Comparison of ENCODE assay signal across 18 cellular contexts in the genomic region with DNA sequence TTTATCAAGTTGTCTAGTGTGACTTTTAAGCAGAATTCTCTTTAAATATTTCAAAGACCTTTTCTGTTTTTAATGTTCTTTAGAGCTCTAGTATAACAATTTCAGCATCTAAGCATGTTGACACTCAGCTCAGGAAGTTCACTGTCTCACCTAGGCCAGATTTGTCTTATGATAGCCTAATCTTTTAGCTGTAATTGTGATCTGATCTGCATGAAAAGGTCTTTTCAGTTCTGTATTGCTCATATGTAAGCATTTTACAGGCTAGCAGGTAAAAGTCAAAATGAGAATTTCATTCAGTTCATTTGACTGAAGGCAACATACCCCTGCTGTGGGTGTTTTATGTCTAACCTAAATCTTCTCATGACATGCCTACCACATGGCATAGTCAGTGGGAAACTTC. TPM values are rescaled to one million over a fixed set of nuclear protein-coding genes. Genes with fewer than 3 reads are reported as not detected.
DNase-seq lines count a peak whose midpoint lies in the region; ATAC-seq and TF ChIP-seq lines count a peak whose summit lies in the region.
"Had no signal": no experiment of that assay in that cellular context is flagged by ENCODE, and none has a peak within 500 bp of the region (broad histone marks: within the 10 kb centered on the region; RNA-seq: fewer than 3 reads in every experiment).

No MANE protein-coding gene starts in this region.

- peak; percentile 47 for ATAC-seq in activated T-cell treated with anti-CD3 and anti-CD28 coated beads, Interleukin-2, amount 50 U/mL, for 72 hours (replicated peaks in 1 of 2)
- ATAC-seq in stimulated activated naive CD8-positive, alpha-beta T cell treated with anti-CD3 and anti-CD28 coated beads, Interleukin-15, Interleukin-2, amounts not matched to agents 100 U/mL and 50 U/mL, for 24 hours = no peak
- ATAC-seq: CD8-positive, alpha-beta T cell had no signal

- no peak overlapping the region for H3K4me3 ChIP-seq in breast epithelium
- H3K4me3 ChIP-seq: BLaER1 had no signal

- POLR2A ChIA-PET in HEK293T (lab: Yijun Ruan, JAX) = no interaction called here

- H3K36me3 ChIP-seq in breast epithelium = no peaks in the 10 kb centered on the region
- H3K36me3 ChIP-seq: BE2C, BLaER1 had no signal

- H3K36me3 Mint-ChIP-seq in activated T-cell treated with anti-CD3 and anti-CD28 coated beads, Interleukin-2, amount 50 U/mL, for 72 hours (ENCODE audit: insufficient read depth in 2 of 2) = no peaks in the 10 kb centered on the region
- peaks cover 14% of the 10 kb centered on the region for H3K36me3 Mint-ChIP-seq in activated T-cell treated with anti-CD3 and anti-CD28 coated beads, Interleukin-2, amount 50 U/mL, for 24 hours (ENCODE audit: low read depth)

- no peak for DNase-seq in activated T-cell treated with anti-CD3 and anti-CD28 coated beads, Interleukin-2, amount 50 U/mL, for 72 hours
- no peak for DNase-seq in activated T-cell treated with anti-CD3 and anti-CD28 coated beads, Interleukin-2, amount 50 U/mL, for 24 hours
- DNase-seq in HEK293T (ENCODE audit: extremely low spot score) (no peak), breast epithelium (ENCODE audit: low spot score in 2 of 2) (no peak)
- no peak for DNase-seq in stimulated activated naive CD8-positive, alpha-beta T cell treated with anti-CD3 and anti-CD28 coated beads, Interleukin-15, Interleukin-2, amounts not matched to agents 100 U/mL and 50 U/mL, for 24 hours
- DNase-seq: 8988T; ACHN; BE2C; C1 segment of cervical spinal cord; Caco-2; Calu3; CD8-positive, alpha-beta T cell; DMS79 treated with DMSO at 0.1 percent for 48 hours; GF-D8 had no signal

- TF ChIP-seq POLR2A in breast epithelium (IDR thresholded peaks at IDR 0.05) = no peak

- H3K4me3 Mint-ChIP-seq in activated T-cell treated with anti-CD3 and anti-CD28 coated beads, Interleukin-2, amount 50 U/mL, for 72 hours = no peak overlapping the region
- no peak overlapping the region for H3K4me3 Mint-ChIP-seq in activated T-cell treated with anti-CD3 and anti-CD28 coated beads, Interleukin-2, amount 50 U/mL, for 24 hours
- H3K4me3 Mint-ChIP-seq: CD14-positive monocyte; CD4-positive, CD25-positive, alpha-beta regulatory T cell; CD8-positive, alpha-beta T cell had no signal

- no peak for TF ChIP-seq CTCF in breast epithelium (IDR thresholded peaks at IDR 0.05)

- H3K27ac Mint-ChIP-seq in activated T-cell treated with anti-CD3 and anti-CD28 coated beads, Interleukin-2, amount 50 U/mL, for 72 hours = no peak overlapping the region
- no peak overlapping the region for H3K27ac Mint-ChIP-seq in activated T-cell treated with anti-CD3 and anti-CD28 coated beads, Interleukin-2, amount 50 U/mL, for 24 hours
- H3K27ac Mint-ChIP-seq: CD14-positive monocyte; CD4-positive, CD25-positive, alpha-beta regulatory T cell; CD8-positive, alpha-beta T cell had no signal

- CTCF ChIA-PET in HEK293T (lab: Yijun Ruan, JAX) = interaction anchor here (0.6 kb wide), 1 partner anchor 1301 kb away, joined by 4 read pairs; no protein-coding TSS in a partner anchor

- H3K27me3 ChIP-seq in breast epithelium = no peaks in the 10 kb centered on the region
- H3K27me3 ChIP-seq: BE2C, BLaER1 had no signal

- no peaks in the 10 kb centered on the region for H3K9me3 ChIP-seq in breast epithelium
- H3K9me3 ChIP-seq: BE2C, Caco-2 had no signal

- intact Hi-C loops in breast epithelium (cut with DNase I; ENCODE audit: low total_unique reads) = no loop called here

- no peaks in the 10 kb centered on the region for H3K4me1 ChIP-seq in breast epithelium
- H3K4me1 ChIP-seq: BE2C, BLaER1 had no signal

- H3K9me3 Mint-ChIP-seq in activated T-cell treated with anti-CD3 and anti-CD28 coated beads, Interleukin-2, amount 50 U/mL, for 72 hours = peaks cover 2 to 3% of the 10 kb centered on the region in 2 donors
- no peaks in the 10 kb centered on the region for H3K9me3 Mint-ChIP-seq in activated T-cell treated with anti-CD3 and anti-CD28 coated beads, Interleukin-2, amount 50 U/mL, for 24 hours
- H3K9me3 Mint-ChIP-seq: CD8-positive, alpha-beta T cell had no signal

- H3K27me3 Mint-ChIP-seq in activated T-cell treated with anti-CD3 and anti-CD28 coated beads, Interleukin-2, amount 50 U/mL, for 72 hours (ENCODE audit: low read depth) = no peaks in the 10 kb centered on the region
- no peaks in the 10 kb centered on the region for H3K27me3 Mint-ChIP-seq in activated T-cell treated with anti-CD3 and anti-CD28 coated beads, Interleukin-2, amount 50 U/mL, for 24 hours
- H3K27me3 Mint-ChIP-seq: CD4-positive, CD25-positive, alpha-beta regulatory T cell had no signal

- H3K4me1 Mint-ChIP-seq in activated T-cell treated with anti-CD3 and anti-CD28 coated beads, Interleukin-2, amount 50 U/mL, for 72 hours (ENCODE audit: low read depth) = peaks cover 6% of the 10 kb centered on the region
- H3K4me1 Mint-ChIP-seq in activated T-cell treated with anti-CD3 and anti-CD28 coated beads, Interleukin-2, amount 50 U/mL, for 24 hours (ENCODE audit: low read depth) = peaks cover 3% of the 10 kb centered on the region

- H3K27ac ChIP-seq in breast epithelium = no peak overlapping the region
- H3K27ac ChIP-seq: BLaER1 had no signal

TF ChIP-seq in HEK293T, 16 proteins besides CTCF, POLR2A, EP300 and RAD21:
- TF ChIP-seq L3MBTL2 (conservative IDR thresholded peaks at IDR 0.05) (no peak), FOXM1 (IDR thresholded peaks at IDR 0.05; ENCODE audit: borderline replicate concordance) (no peak)
- TF ChIP-seq, protein P1, sequence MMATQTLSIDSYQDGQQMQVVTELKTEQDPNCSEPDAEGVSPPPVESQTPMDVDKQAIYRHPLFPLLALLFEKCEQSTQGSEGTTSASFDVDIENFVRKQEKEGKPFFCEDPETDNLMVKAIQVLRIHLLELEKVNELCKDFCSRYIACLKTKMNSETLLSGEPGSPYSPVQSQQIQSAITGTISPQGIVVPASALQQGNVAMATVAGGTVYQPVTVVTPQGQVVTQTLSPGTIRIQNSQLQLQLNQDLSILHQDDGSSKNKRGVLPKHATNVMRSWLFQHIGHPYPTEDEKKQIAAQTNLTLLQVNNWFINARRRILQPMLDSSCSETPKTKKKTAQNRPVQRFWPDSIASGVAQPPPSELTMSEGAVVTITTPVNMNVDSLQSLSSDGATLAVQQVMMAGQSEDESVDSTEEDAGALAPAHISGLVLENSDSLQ (IDR thresholded peaks at IDR 0.05) = peak; percentile 22; the same call in 1 of the 2 replicates

RNA-seq across cellular contexts. Expression of gene SLC37A2, which starts 46.7 kb away (rescaled TPM):
- 1 to 10 TPM; 1.0 to 1.5 TPM for total RNA-seq in activated T-cell treated with anti-CD3 and anti-CD28 coated beads, Interleukin-2, amount 50 U/mL, for 72 hours
- total RNA-seq in breast epithelium = 10 to 100 TPM in 2 of 3 donors, 1 to 10 TPM in 1; 3.9 to 38.9 (median 13.6) TPM
- total RNA-seq: A673; CD4-positive, CD25-positive, alpha-beta regulatory T cell had no signal
